Comparison of ENCODE assay signal across 8 cellular contexts in the genomic region with DNA sequence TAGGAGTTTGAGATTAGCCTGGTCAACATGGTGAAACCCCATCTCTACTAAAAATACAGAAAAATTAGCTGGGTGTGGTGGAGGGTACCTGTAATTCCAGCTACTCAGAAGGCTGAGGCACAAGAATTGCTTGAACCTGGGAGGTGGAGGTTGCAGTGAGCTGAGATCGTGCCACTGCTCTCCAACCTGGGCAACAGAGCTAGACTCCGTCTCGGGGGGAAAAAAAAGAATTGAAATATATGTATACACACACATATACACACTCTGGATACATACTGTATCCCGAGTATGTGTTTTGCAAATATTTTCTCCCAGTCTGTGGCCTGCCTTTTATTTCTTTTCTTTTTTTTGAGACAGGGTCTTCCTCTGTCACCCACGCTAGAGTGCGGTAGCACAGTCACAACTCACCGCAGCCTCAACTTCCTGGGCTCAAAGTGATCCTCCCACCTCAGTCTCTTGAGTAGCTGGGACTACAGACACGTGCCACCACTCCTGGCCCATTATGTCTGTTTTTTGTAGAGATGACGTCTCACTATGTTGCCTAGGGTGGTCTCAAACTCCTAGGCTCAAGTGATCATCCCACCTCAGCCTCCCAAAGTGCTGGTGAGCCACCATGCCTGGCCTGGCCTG. TPM values are rescaled to one million over a fixed set of nuclear protein-coding genes. Genes with fewer than 3 reads are reported as not detected.
A peak's percentile ranks its signal among the peaks of the same experiment; 100 is the strongest.
DNase-seq lines count a peak whose midpoint lies in the region; ATAC-seq and TF ChIP-seq lines count a peak whose summit lies in the region.
"Not testable (repeated sequence)": the region's sequence is repeated elsewhere in the genome, so short reads cannot be mapped to it uniquely, and the experiment has no call there.

No MANE protein-coding gene starts in this region.

- not testable (repeated sequence) for H3K9me3 ChIP-seq in CD4-positive, alpha-beta T cell (ENCODE audit: control insufficient read depth, low read length)

- not testable (repeated sequence) for H3K27me3 Mint-ChIP-seq in CD4-positive, alpha-beta T cell; activated CD8-positive, alpha-beta T cell treated with anti-CD3 and anti-CD28 coated beads, Interleukin-2, amount 10 ng/mL, durations not matched to agents 7 days and 5 days (ENCODE audit: low read depth); activated naive CD8-positive, alpha-beta T cell treated with anti-CD3 and anti-CD28 coated beads, Interleukin-2, amount 10 ng/mL, durations not matched to agents 7 days and 5 days; natural killer cell treated with Interleukin-12 subunit alpha and Interleukin-12 subunit beta and Interleukin-15 and Interleukin-18, amount 100 ng/mL, for 72 hours

- peak; percentile 98 for ATAC-seq in CD4-positive, alpha-beta T cell (ENCODE audit: poor library complexity)
- peak; percentile 96 for ATAC-seq in activated CD8-positive, alpha-beta T cell treated with anti-CD3 and anti-CD28 coated beads, Interleukin-2, amount 10 ng/mL, durations not matched to agents 7 days and 5 days
- ATAC-seq in activated naive CD8-positive, alpha-beta T cell treated with anti-CD3 and anti-CD28 coated beads, Interleukin-2, amount 10 ng/mL, durations not matched to agents 7 days and 5 days (ENCODE audit: low read depth), result peak; percentile 96
- ATAC-seq in natural killer cell treated with Interleukin-12 subunit alpha and Interleukin-12 subunit beta and Interleukin-15 and Interleukin-18, amount 100 ng/mL, for 72 hours, result peak; percentile 76 to 92

- H3K27ac ChIP-seq in CD4-positive, alpha-beta T cell (ENCODE audit: low read depth, low read length), result peak overlapping the region; percentile 43

- not testable (repeated sequence) for H3K27me3 ChIP-seq in CD4-positive, alpha-beta T cell (ENCODE audit: control insufficient read depth, insufficient read depth, low read length)

- intact Hi-C loops in CD4-positive, alpha-beta T cell (cut with DNase I, micrococcal nuclease), result loop anchor here (1.0 to 5.0 kb wide), 3 partner anchors 20 to 48 kb away; no protein-coding TSS in a partner anchor

- not testable (repeated sequence) for TF ChIP-seq CTCF in CD4-positive, alpha-beta T cell (IDR thresholded peaks at IDR 0.05)

- H3K4me1 Mint-ChIP-seq in CD4-positive, alpha-beta T cell (ENCODE audit: low read depth), result peaks cover 79% of the 10 kb centered on the region
- H3K4me1 Mint-ChIP-seq in activated CD8-positive, alpha-beta T cell treated with anti-CD3 and anti-CD28 coated beads, Interleukin-2, amount 10 ng/mL, durations not matched to agents 7 days and 5 days (ENCODE audit: low read depth), result peaks cover 28% of the 10 kb centered on the region
- H3K4me1 Mint-ChIP-seq in activated naive CD8-positive, alpha-beta T cell treated with anti-CD3 and anti-CD28 coated beads, Interleukin-2, amount 10 ng/mL, durations not matched to agents 7 days and 5 days, result peaks cover 29% of the 10 kb centered on the region
- H3K4me1 Mint-ChIP-seq in natural killer cell treated with Interleukin-12 subunit alpha and Interleukin-12 subunit beta and Interleukin-15 and Interleukin-18, amount 100 ng/mL, for 72 hours (ENCODE audit: low read depth in 2 of 2), result peaks cover 21 to 25% of the 10 kb centered on the region in 2 donors

- POLR2A ChIA-PET in CD4-positive, alpha-beta T cell (lab: Charles Lee), result interaction anchor here (0.7 to 4.2 kb wide), 7 partner anchors 11 to 128 kb away, joined by 3 to 23 read pairs (median 4); a partner anchor contains a TSS
- POLR2A ChIA-PET in activated CD8-positive, alpha-beta T cell treated with anti-CD3 and anti-CD28 coated beads, Interleukin-2, amount 10 ng/mL, durations not matched to agents 7 days and 5 days (lab: Charles Lee), result interaction anchor here (0.7 kb wide), 1 partner anchor 12 kb away, joined by 4 read pairs; no protein-coding TSS in a partner anchor
- POLR2A ChIA-PET in activated naive CD8-positive, alpha-beta T cell treated with anti-CD3 and anti-CD28 coated beads, Interleukin-2, amount 10 ng/mL, durations not matched to agents 7 days and 5 days (lab: Charles Lee), result interaction anchor here (3.4 kb wide), 1 partner anchor 48 kb away, joined by 8 read pairs; no protein-coding TSS in a partner anchor

- DNase-seq in CD4-positive, alpha-beta T cell, result peak; percentile 27 to 78 (median 52)
- DNase-seq in T-helper 9 cell, result peak; percentile 50
- DNase-seq in activated CD8-positive, alpha-beta T cell treated with anti-CD3 and anti-CD28 coated beads, Interleukin-2, amount 10 ng/mL, durations not matched to agents 7 days and 5 days, result peak; percentile 72
- peak; percentile 26 for DNase-seq in activated T-helper 1 cell treated with Interleukin-2 at 50 U/mL for 16 hours (ENCODE audit: low read depth)
- DNase-seq in activated naive CD8-positive, alpha-beta T cell treated with anti-CD3 and anti-CD28 coated beads, Interleukin-2, amount 10 ng/mL, durations not matched to agents 7 days and 5 days, result peak; percentile 61
- DNase-seq in natural killer cell treated with Interleukin-12 subunit alpha and Interleukin-12 subunit beta and Interleukin-15 and Interleukin-18, amount 100 ng/mL, for 72 hours (ENCODE audit: low spot score), result not testable (repeated sequence)
- DNase-seq in stimulated activated CD4-positive, alpha-beta T cell treated with anti-CD3 and anti-CD28 coated beads, Interleukin-4, amount 100 ng/mL, for 4 hours, result peak; percentile 33 to 79
- peak; percentile 27 for DNase-seq in stimulated activated CD8-positive, alpha-beta memory T cell treated with anti-CD3 and anti-CD28 coated beads, Interleukin-7, amount 100 ng/mL, for 24 hours (ENCODE audit: low read depth)

- H3K4me3 Mint-ChIP-seq in CD4-positive, alpha-beta T cell, result peak overlapping the region; percentile 79
- H3K4me3 Mint-ChIP-seq in activated CD8-positive, alpha-beta T cell treated with anti-CD3 and anti-CD28 coated beads, Interleukin-2, amount 10 ng/mL, durations not matched to agents 7 days and 5 days, result peak overlapping the region; percentile 52
- peak overlapping the region; percentile 82 for H3K4me3 Mint-ChIP-seq in activated naive CD8-positive, alpha-beta T cell treated with anti-CD3 and anti-CD28 coated beads, Interleukin-2, amount 10 ng/mL, durations not matched to agents 7 days and 5 days
- H3K4me3 Mint-ChIP-seq in natural killer cell treated with Interleukin-12 subunit alpha and Interleukin-12 subunit beta and Interleukin-15 and Interleukin-18, amount 100 ng/mL, for 72 hours, result peak overlapping the region; percentile 67

- peaks cover 29% of the 10 kb centered on the region for H3K36me3 Mint-ChIP-seq in CD4-positive, alpha-beta T cell (ENCODE audit: low read depth)
- peaks cover 23% of the 10 kb centered on the region for H3K36me3 Mint-ChIP-seq in activated CD8-positive, alpha-beta T cell treated with anti-CD3 and anti-CD28 coated beads, Interleukin-2, amount 10 ng/mL, durations not matched to agents 7 days and 5 days (ENCODE audit: low read depth)
- peaks cover 19% of the 10 kb centered on the region for H3K36me3 Mint-ChIP-seq in activated naive CD8-positive, alpha-beta T cell treated with anti-CD3 and anti-CD28 coated beads, Interleukin-2, amount 10 ng/mL, durations not matched to agents 7 days and 5 days
- not testable (repeated sequence) for H3K36me3 Mint-ChIP-seq in natural killer cell treated with Interleukin-12 subunit alpha and Interleukin-12 subunit beta and Interleukin-15 and Interleukin-18, amount 100 ng/mL, for 72 hours

- CTCF ChIA-PET in CD4-positive, alpha-beta T cell (lab: Charles Lee), result interaction anchor here (1.2 kb wide), 1 partner anchor 48 kb away, joined by 4 read pairs; no protein-coding TSS in a partner anchor
- CTCF ChIA-PET in activated CD8-positive, alpha-beta T cell treated with anti-CD3 and anti-CD28 coated beads, Interleukin-2, amount 10 ng/mL, durations not matched to agents 7 days and 5 days (lab: Charles Lee), result interaction anchor here (0.7 kb wide), 1 partner anchor 47 kb away, joined by 3 read pairs; no protein-coding TSS in a partner anchor

- H3K9me3 Mint-ChIP-seq in CD4-positive, alpha-beta T cell; activated CD8-positive, alpha-beta T cell treated with anti-CD3 and anti-CD28 coated beads, Interleukin-2, amount 10 ng/mL, durations not matched to agents 7 days and 5 days (ENCODE audit: insufficient read depth); activated naive CD8-positive, alpha-beta T cell treated with anti-CD3 and anti-CD28 coated beads, Interleukin-2, amount 10 ng/mL, durations not matched to agents 7 days and 5 days; natural killer cell treated with Interleukin-12 subunit alpha and Interleukin-12 subunit beta and Interleukin-15 and Interleukin-18, amount 100 ng/mL, for 72 hours: not testable (repeated sequence)

- peak overlapping the region; percentile 83 for H3K27ac Mint-ChIP-seq in CD4-positive, alpha-beta T cell
- H3K27ac Mint-ChIP-seq in activated CD8-positive, alpha-beta T cell treated with anti-CD3 and anti-CD28 coated beads, Interleukin-2, amount 10 ng/mL, durations not matched to agents 7 days and 5 days, result peak overlapping the region; percentile 83
- peak overlapping the region; percentile 90 for H3K27ac Mint-ChIP-seq in activated naive CD8-positive, alpha-beta T cell treated with anti-CD3 and anti-CD28 coated beads, Interleukin-2, amount 10 ng/mL, durations not matched to agents 7 days and 5 days
- peak overlapping the region; percentile 34 to 42 for H3K27ac Mint-ChIP-seq in natural killer cell treated with Interleukin-12 subunit alpha and Interleukin-12 subunit beta and Interleukin-15 and Interleukin-18, amount 100 ng/mL, for 72 hours

RNA-seq across cellular contexts. Expression of a gene that starts 49.1 kb away (rescaled TPM):
- 100 to 1,000 TPM; 213 to 222 TPM for total RNA-seq in CD4-positive, alpha-beta T cell
- total RNA-seq in activated CD8-positive, alpha-beta T cell treated with anti-CD3 and anti-CD28 coated beads, Interleukin-2, amount 10 ng/mL, durations not matched to agents 7 days and 5 days, result 10 to 100 TPM; 91.7 to 97.4 TPM
- total RNA-seq in activated naive CD8-positive, alpha-beta T cell treated with anti-CD3 and anti-CD28 coated beads, Interleukin-2, amount 10 ng/mL, durations not matched to agents 7 days and 5 days, result 100 to 1,000 TPM; 102 to 107 TPM
- total RNA-seq in natural killer cell treated with Interleukin-12 subunit alpha and Interleukin-12 subunit beta and Interleukin-15 and Interleukin-18, amount 100 ng/mL, for 72 hours, result 100 to 1,000 TPM; 119 to 214 TPM

Comparison
In these comparisons a context has a peak if more than half of its experiments do, and no peak if none do; other contexts are left out.
1. H3K27ac Mint-ChIP-seq: peak in every context shown above with its lines; median percentile 90 in activated naive CD8-positive, alpha-beta T cell treated with anti-CD3 and anti-CD28 coated beads, Interleukin-2, amount 10 ng/mL, durations not matched to agents 7 days and 5 days; 83 in CD4-positive, alpha-beta T cell; 83 in activated CD8-positive, alpha-beta T cell treated with anti-CD3 and anti-CD28 coated beads, Interleukin-2, amount 10 ng/mL, durations not matched to agents 7 days and 5 days; 38 in natural killer cell treated with Interleukin-12 subunit alpha and Interleukin-12 subunit beta and Interleukin-15 and Interleukin-18, amount 100 ng/mL, for 72 hours.